Comparison of ENCODE assay signal across 14 cellular contexts in the genomic region with DNA sequence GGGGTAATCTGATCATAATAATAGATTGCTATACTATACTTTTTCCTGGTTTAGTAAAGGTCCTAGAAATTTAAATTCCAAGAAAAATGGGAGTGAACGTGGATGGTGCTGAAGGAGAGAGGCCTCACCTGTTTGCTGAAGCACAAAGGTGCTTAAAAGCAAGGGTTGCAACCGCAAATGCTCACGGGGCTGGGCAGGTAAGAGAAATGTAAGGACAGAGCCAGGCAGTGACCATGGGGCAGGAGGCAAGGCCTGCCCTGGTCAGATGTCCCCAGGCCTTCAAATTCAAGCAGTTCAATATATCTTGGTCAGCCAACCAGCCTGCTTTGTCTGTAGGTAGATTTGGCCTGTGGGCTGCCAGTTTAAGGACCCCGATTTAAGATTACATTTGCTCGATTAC.
"Had no signal": no experiment of that assay in that cellular context is flagged by ENCODE, and none has a peak within 500 bp of the region (broad histone marks: within the 10 kb centered on the region; RNA-seq: fewer than 3 reads in every experiment).

No MANE protein-coding gene starts in this region.

- DNase-seq: activated CD4-positive, alpha-beta T cell treated with anti-CD3 and anti-CD28 coated beads, Interleukin-2, amount 50 U/mL, for 1 hour; activated CD8-positive, alpha-beta memory T cell treated with anti-CD3 and anti-CD28 coated beads for 24 hours; activated naive CD4-positive, alpha-beta T cell treated with anti-CD3 and anti-CD28 coated beads, Interleukin-2, amount 10 ng/mL, durations not matched to agents 7 days and 5 days; endodermal cell; erythroblast; kidney glomerular epithelial cell; right lobe of liver; stimulated activated CD4-positive, alpha-beta T cell treated with anti-CD3 and anti-CD28 coated beads, Interleukin-1b, Interleukin-23, amount 100 ng/mL, for 48 hours; thyroid gland; uterus had no signal

- H3K9me3 ChIP-seq: right lobe of liver, thyroid gland, uterus had no signal

- H3K36me3 ChIP-seq: cardiac muscle cell, thyroid gland, uterus had no signal

- H3K27me3 ChIP-seq: cardiac muscle cell, dorsolateral prefrontal cortex, right lobe of liver, thyroid gland, uterus had no signal

- H3K4me3 ChIP-seq: cardiac muscle cell, dorsolateral prefrontal cortex, lung, right lobe of liver, thyroid gland, uterus had no signal

- H3K4me1 ChIP-seq: right lobe of liver, uterus had no signal

- ATAC-seq: activated CD4-positive, CD25-positive, alpha-beta regulatory T cell treated with anti-CD3 and anti-CD28 coated beads, Interleukin-2, amount 50 U/mL, for 24 hours; right lobe of liver had no signal

- H3K27ac ChIP-seq: cardiac muscle cell, right lobe of liver, thyroid gland, uterus had no signal
